18 cellular contexts compared by ENCODE assay signal in the genomic region with DNA sequence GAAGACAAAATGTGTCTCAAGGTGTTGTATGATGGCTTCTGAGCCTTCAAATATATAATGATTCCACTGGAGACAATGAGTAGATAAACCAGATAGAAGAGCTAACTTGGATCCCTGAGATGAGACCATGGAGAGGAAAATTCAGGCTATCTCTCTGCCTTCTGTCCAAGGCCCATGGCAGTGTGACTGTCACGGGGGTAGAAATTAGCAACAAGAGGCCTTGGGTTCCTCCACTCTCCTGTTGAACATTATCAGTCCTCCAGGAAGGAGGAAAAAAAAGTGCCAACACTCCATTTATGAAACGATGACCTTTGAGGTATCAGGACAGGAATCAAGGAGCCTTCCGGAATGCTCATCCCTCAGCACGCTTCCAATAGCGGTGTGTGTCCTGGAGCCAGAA.
A peak's percentile ranks its signal among the peaks of the same experiment; 100 is the strongest.
DNase-seq lines count a peak whose midpoint lies in the region; ATAC-seq and TF ChIP-seq lines count a peak whose summit lies in the region.
"Had no signal": no experiment of that assay in that cellular context is flagged by ENCODE, and none has a peak within 500 bp of the region (broad histone marks: within the 10 kb centered on the region; RNA-seq: fewer than 3 reads in every experiment).

No MANE protein-coding gene starts in this region.

- H3K4me1 Mint-ChIP-seq in activated T-helper 17 cell treated with anti-CD3 and anti-CD28 coated beads, Interleukin-2, amount 50 U/mL, for 72 hours = peaks cover 4% of the 10 kb centered on the region
- H3K4me1 Mint-ChIP-seq in progenitor cell of endocrine pancreas (ENCODE audit: low read depth) = peaks cover 14% of the 10 kb centered on the region

- intact Hi-C loops in body of pancreas (cut with DNase I) (no loop called here), sigmoid colon (cut with DNase I) (no loop called here)

- H3K36me3 ChIP-seq in body of pancreas (replicated peaks in 1 of 2; ENCODE audit: insufficient read depth in 1 of 2, low read depth in 2 of 2) = no peaks in the 10 kb centered on the region
- H3K36me3 ChIP-seq in thoracic aorta = no peaks in the 10 kb centered on the region
- peaks cover 0 to 10% (median 1%) of the 10 kb centered on the region in 4 donors for H3K36me3 ChIP-seq in sigmoid colon

- peaks cover 79% of the 10 kb centered on the region for H3K4me1 ChIP-seq in body of pancreas
- H3K4me1 ChIP-seq in thoracic aorta (ENCODE audit: control insufficient read depth in 1 of 2, low read depth in 2 of 2) = peaks cover 21 to 61% of the 10 kb centered on the region in 2 donors
- H3K4me1 ChIP-seq in sigmoid colon = peaks cover 0 to 18% (median 4%) of the 10 kb centered on the region in 4 donors

- H3K36me3 Mint-ChIP-seq in activated T-helper 17 cell treated with anti-CD3 and anti-CD28 coated beads, Interleukin-2, amount 50 U/mL, for 72 hours (ENCODE audit: low read depth) = peaks cover 51% of the 10 kb centered on the region
- H3K36me3 Mint-ChIP-seq in progenitor cell of endocrine pancreas (ENCODE audit: insufficient read depth) = peaks cover 4% of the 10 kb centered on the region

- H3K27me3 ChIP-seq in body of pancreas (no peaks in the 10 kb centered on the region), thoracic aorta (replicated peaks; ENCODE audit: insufficient read depth) (no peaks in the 10 kb centered on the region), sigmoid colon (no peaks in the 10 kb centered on the region)

- DNase-seq in body of pancreas (no peak), progenitor cell of endocrine pancreas (ENCODE audit: low spot score, unreplicated experiment) (no peak), thoracic aorta (ENCODE audit: low spot score) (no peak), KG1 (lab: John Stamatoyannopoulos, UW) (no peak), sigmoid colon (no peak), HuH-7.5 (ENCODE audit: low spot score) (no peak)
- DNase-seq: AML-193; DMS79; KBM-7; NCI-H1417; NCI-H187; NCI-H2107; NCI-H510A; NCI-H748 treated with DMSO at 0.1 percent for 48 hours; NK-92 treated with Interleukin-12 subunit alpha and Interleukin-12 subunit beta, amount 100 ng/mL, for 24 hours; SHP77 had no signal

- H3K4me3 ChIP-seq in body of pancreas (no peak overlapping the region), thoracic aorta (no peak overlapping the region), sigmoid colon (no peak overlapping the region)

- no peak for TF ChIP-seq POLR2A in body of pancreas (IDR thresholded peaks at IDR 0.05)
- TF ChIP-seq POLR2A in sigmoid colon (IDR thresholded peaks at IDR 0.05) = no peak

- H3K27me3 Mint-ChIP-seq in activated T-helper 17 cell treated with anti-CD3 and anti-CD28 coated beads, Interleukin-2, amount 50 U/mL, for 72 hours = no peaks in the 10 kb centered on the region
- no peaks in the 10 kb centered on the region for H3K27me3 Mint-ChIP-seq in progenitor cell of endocrine pancreas

- 82 to 92% methylated on average over 5 of the region's 5 CpGs for WGBS in body of pancreas, 2 donors
- 94 to 97% methylated on average over 5 of the region's 5 CpGs for WGBS in sigmoid colon, 2 donors

- TF ChIP-seq CTCF in body of pancreas (IDR thresholded peaks at IDR 0.05) (no peak), progenitor cell of endocrine pancreas (IDR thresholded peaks at IDR 0.05; ENCODE audit: unreplicated experiment) (no peak), thoracic aorta (IDR thresholded peaks at IDR 0.05) (no peak), sigmoid colon (IDR thresholded peaks at IDR 0.05) (no peak)

- H3K27ac ChIP-seq in body of pancreas (peak overlapping the region; percentile 15 to 79 (median 78)), thoracic aorta (peak overlapping the region; percentile 54 to 85), sigmoid colon (peak overlapping the region in 1 of 4 donors; percentile 33)
- H3K27ac ChIP-seq: C4-2B had no signal

- H3K4me3 Mint-ChIP-seq in activated T-helper 17 cell treated with anti-CD3 and anti-CD28 coated beads, Interleukin-2, amount 50 U/mL, for 72 hours = no peak overlapping the region
- no peak overlapping the region for H3K4me3 Mint-ChIP-seq in progenitor cell of endocrine pancreas (ENCODE audit: low read depth)

- ATAC-seq in activated T-helper 17 cell treated with anti-CD3 and anti-CD28 coated beads, Interleukin-2, amount 50 U/mL, for 72 hours (replicated peaks) = no peak
- ATAC-seq in body of pancreas = no peak
- no peak for ATAC-seq in thoracic aorta (ENCODE audit: insufficient number of reproducible peaks, low FRiP score, low read depth)

- H3K27ac Mint-ChIP-seq in activated T-helper 17 cell treated with anti-CD3 and anti-CD28 coated beads, Interleukin-2, amount 50 U/mL, for 72 hours = peak overlapping the region; percentile 59
- H3K27ac Mint-ChIP-seq in progenitor cell of endocrine pancreas = peak overlapping the region; percentile 18

- no peak for TF ChIP-seq EP300 in sigmoid colon (IDR thresholded peaks at IDR 0.05)

- no peaks in the 10 kb centered on the region for H3K9me3 ChIP-seq in body of pancreas
- H3K9me3 ChIP-seq in thoracic aorta = no peaks in the 10 kb centered on the region
- no peaks in the 10 kb centered on the region for H3K9me3 ChIP-seq in sigmoid colon

- no peaks in the 10 kb centered on the region for H3K9me3 Mint-ChIP-seq in activated T-helper 17 cell treated with anti-CD3 and anti-CD28 coated beads, Interleukin-2, amount 50 U/mL, for 72 hours
- no peaks in the 10 kb centered on the region for H3K9me3 Mint-ChIP-seq in progenitor cell of endocrine pancreas (ENCODE audit: low read depth)
